Comparison of ENCODE assay signal across 12 cellular contexts in genomic region chr4:156476359-156476758, GRCh38.
DNase-seq lines count a peak whose midpoint lies in the region; ATAC-seq, FAIRE-seq and TF ChIP-seq lines count a peak whose summit lies in the region.
"Had no signal": no experiment of that assay in that cellular context is flagged by ENCODE, and none has a peak within 500 bp of the region (broad histone marks: within the 10 kb centered on the region; RNA-seq: fewer than 3 reads in every experiment).

No MANE protein-coding gene starts in this region.

- H3K79me2 ChIP-seq in PC-9 (ENCODE audit: low read depth) (no peaks in the 10 kb centered on the region), endothelial cell of umbilical vein (ENCODE audit: control insufficient read depth, insufficient read depth, low read length) (no peaks in the 10 kb centered on the region)

- no peaks in the 10 kb centered on the region for H3F3A ChIP-seq in PC-9 (ENCODE audit: insufficient read depth, low read depth)

- H3K27ac ChIP-seq in PC-9 (no peak overlapping the region), endothelial cell of umbilical vein (ENCODE audit: insufficient read depth, low read depth, low read length) (peak overlapping the region; percentile 64), ovary (no peak overlapping the region), kidney (ENCODE audit: low read depth in 2 of 2, low read length in 2 of 2) (no peak overlapping the region)
- H3K27ac ChIP-seq: VCaP had no signal

- H4K20me1 ChIP-seq in PC-9 (ENCODE audit: insufficient read depth) (no peaks in the 10 kb centered on the region), endothelial cell of umbilical vein (replicated peaks; ENCODE audit: control insufficient read depth, extremely low read depth, insufficient read depth, low read length) (no peaks in the 10 kb centered on the region)

- no peaks in the 10 kb centered on the region for H3K27me3 ChIP-seq in PC-9 (ENCODE audit: insufficient read depth, low read depth)
- no peaks in the 10 kb centered on the region for H3K27me3 ChIP-seq in endothelial cell of umbilical vein (ENCODE audit: control insufficient read depth in 2 of 2, insufficient read depth in 2 of 2, low read length in 2 of 2)
- no peaks in the 10 kb centered on the region for H3K27me3 ChIP-seq in ovary

- H2AFZ ChIP-seq in PC-9: 0 out of 2 replicates have a peak overlapping the region, but pooled peaks have one; percentile 44
- H2AFZ ChIP-seq in endothelial cell of umbilical vein (ENCODE audit: low read depth, low read length): peak overlapping the region; percentile 57

- dilution Hi-C loops in endothelial cell of umbilical vein (cut with MboI; ENCODE audit: extremely low pct_ligation_motif_present, low sequenced_read_pairs): no loop called here

- 33 to 47% (median 39%) methylated on average over 2 of the region's 2 CpGs for WGBS in ovary, 3 donors

- POLR2A ChIA-PET in PC-9 (lab: Charles Lee; ENCODE audit: unreplicated experiment) (no interaction called here), endothelial cell of umbilical vein (lab: Charles Lee) (interaction anchor here (1.6 kb wide), 1 partner anchor 474 kb away, joined by 3 read pairs; no protein-coding TSS in a partner anchor)

- intact Hi-C loops in PC-9 (cut with micrococcal nuclease; ENCODE audit: unreplicated experiment) (loop anchor here (1.0 to 10.0 kb wide), 6 partner anchors 201 to 1501 kb away; no protein-coding TSS in a partner anchor), endothelial cell of umbilical vein (cut with micrococcal nuclease) (loop anchor here (1.0 to 10.0 kb wide), 7 partner anchors 122 to 1698 kb away; partner anchors contain the start of gene GASK1B), ovary (cut with DNase I) (loop anchor here in 2 of 4 donors (1.0 to 10.0 kb wide), 3 partner anchors 46 to 568 kb away; no protein-coding TSS in a partner anchor), kidney (cut with DNase I) (no loop called here)

- FAIRE-seq in endothelial cell of umbilical vein (lab: Jason Lieb, UNC) (peak; percentile 72), kidney (lab: Jason Lieb, UNC) (no peak)

- TF ChIP-seq CTCF in PC-9 (conservative IDR thresholded peaks at IDR 0.05) (no peak), endothelial cell of umbilical vein (IDR thresholded peaks at IDR 0.05; ENCODE audit: extremely low read depth in 1 of 2, insufficient read depth in 1 of 2, low read depth in 1 of 2, low read length in 2 of 2) (no peak), omental fat pad (IDR thresholded peaks at IDR 0.05) (no peak), ovary (IDR thresholded peaks at IDR 0.05) (no peak), kidney (IDR thresholded peaks at IDR 0.05; ENCODE audit: borderline replicate concordance, extremely low read depth, insufficient read depth) (no peak)

- CTCF ChIA-PET in PC-9 (lab: Charles Lee): interaction anchor here (0.6 to 1.7 kb wide), 3 partner anchors 73 to 733 kb away, joined by 3 to 8 read pairs (median 5); no protein-coding TSS in a partner anchor
- CTCF ChIA-PET in endothelial cell of umbilical vein (lab: Charles Lee): interaction anchor here (0.6 to 6.3 kb wide), 32 partner anchors 117 to 1503 kb away, joined by 3 to 210 read pairs (median 10); partner anchors contain the start of genes GLRB, GRIA2 and PDGFC

- no peaks in the 10 kb centered on the region for H3K9me2 ChIP-seq in PC-9 (ENCODE audit: insufficient read depth)

- BruUV-seq in PC-9 (replicated peaks; lab: Mats Ljungman, UMichigan): no TSS peak
- no TSS peak for BruUV-seq in endothelial cell of umbilical vein (replicated peaks; lab: Mats Ljungman, UMichigan)

- ATAC-seq in omental fat pad (ENCODE audit: low FRiP score): peak; percentile 89
- no peak for ATAC-seq in stimulated activated naive CD8-positive, alpha-beta T cell treated with anti-CD3 and anti-CD28 coated beads, Interleukin-15, Interleukin-2, amounts not matched to agents 100 U/mL and 50 U/mL, for 24 hours
- ATAC-seq: effector memory CD8-positive, alpha-beta T cell had no signal

- in situ Hi-C loops in Caki2 (cut with HindIII; ENCODE audit: low pct_unique_long_range_greater_than_20kb, low sequenced_read_pairs): no loop called here

- no peak for TF ChIP-seq EP300 in ovary (IDR thresholded peaks at IDR 0.05)

- DNase-seq in Caki2 (ENCODE audit: low read depth) (peak; percentile 96), PC-9 (peak; percentile 1 to 48), endothelial cell of umbilical vein (ENCODE audit: low read depth, low spot score) (peak; percentile 79), omental fat pad (ENCODE audit: low spot score) (no peak), ovary (no peak), DMS79 treated with DMSO at 0.1 percent for 48 hours (lab: John Stamatoyannopoulos, UW) (no peak), kidney (no peak)
- no peak for DNase-seq in stimulated activated naive CD8-positive, alpha-beta T cell treated with anti-CD3 and anti-CD28 coated beads, Interleukin-15, Interleukin-2, amounts not matched to agents 100 U/mL and 50 U/mL, for 24 hours
- DNase-seq: activated effector memory CD4-positive, alpha-beta T cell treated with Interleukin-2 at 50 U/mL for 16 hours; effector memory CD8-positive, alpha-beta T cell; NCI-H748 treated with DMSO at 0.1 percent for 48 hours had no signal

- H3K9ac ChIP-seq in endothelial cell of umbilical vein (replicated peaks; ENCODE audit: extremely low read depth, insufficient read depth, low read length) (no peak overlapping the region), kidney (ENCODE audit: low read length in 2 of 2) (no peak overlapping the region)

- no peak overlapping the region for H3K4me2 ChIP-seq in PC-9
- peak overlapping the region; percentile 37 for H3K4me2 ChIP-seq in endothelial cell of umbilical vein (ENCODE audit: insufficient read depth, low read length)

- no peaks in the 10 kb centered on the region for H3K36me3 ChIP-seq in PC-9 (ENCODE audit: low read depth)
- no peaks in the 10 kb centered on the region for H3K36me3 ChIP-seq in endothelial cell of umbilical vein (ENCODE audit: control insufficient read depth in 2 of 2, extremely low read depth in 1 of 2, insufficient read depth in 2 of 2, low read length in 2 of 2)
- H3K36me3 ChIP-seq in ovary: no peaks in the 10 kb centered on the region
- H3K36me3 ChIP-seq in kidney (ENCODE audit: control insufficient read depth in 1 of 2, insufficient read depth in 2 of 2, low read length in 2 of 2): no peaks in the 10 kb centered on the region

- no peak overlapping the region for H3K4me3 ChIP-seq in PC-9
- no peak overlapping the region for H3K4me3 ChIP-seq in endothelial cell of umbilical vein (replicated peaks in 1 of 3; ENCODE audit: insufficient read depth in 1 of 3, low read depth in 1 of 3, low read length in 3 of 3)
- no peak overlapping the region for H3K4me3 ChIP-seq in ovary
- no peak overlapping the region for H3K4me3 ChIP-seq in kidney (ENCODE audit: low read length in 2 of 2)

- H3K4me1 ChIP-seq in PC-9 (replicated peaks; ENCODE audit: insufficient read depth) (no peaks in the 10 kb centered on the region), endothelial cell of umbilical vein (ENCODE audit: control insufficient read depth, extremely low read depth, insufficient read depth, low read length) (peaks cover 17% of the 10 kb centered on the region), ovary (ENCODE audit: insufficient read depth) (no peaks in the 10 kb centered on the region), kidney (ENCODE audit: control insufficient read depth in 1 of 2, insufficient read depth in 1 of 2, low read depth in 1 of 2, low read length in 2 of 2) (no peaks in the 10 kb centered on the region)

- TF ChIP-seq POLR2A in endothelial cell of umbilical vein (IDR thresholded peaks at IDR 0.05; ENCODE audit: low read depth, low read length) (peak; percentile 42), ovary (IDR thresholded peaks at IDR 0.05) (no peak)

- H3K9me1 ChIP-seq in endothelial cell of umbilical vein (replicated peaks; ENCODE audit: control insufficient read depth, extremely low read depth, insufficient read depth, low read length): no peaks in the 10 kb centered on the region

- H3K9me3 ChIP-seq in PC-9 (ENCODE audit: insufficient read depth, low read depth) (no peaks in the 10 kb centered on the region), endothelial cell of umbilical vein (replicated peaks; ENCODE audit: control insufficient read depth, insufficient read depth, low read length) (no peaks in the 10 kb centered on the region), ovary (no peaks in the 10 kb centered on the region), kidney (ENCODE audit: control insufficient read depth in 1 of 2, low read length in 2 of 2) (no peaks in the 10 kb centered on the region)

TF ChIP-seq in endothelial cell of umbilical vein, 7 proteins besides CTCF, POLR2A, EP300 and RAD21:
- TF ChIP-seq MAX (IDR thresholded peaks at IDR 0.05; ENCODE audit: insufficient read depth, insufficient read length) (no peak), FOS (IDR thresholded peaks at IDR 0.05; ENCODE audit: borderline replicate concordance, insufficient read depth, low read length) (peak; percentile 93), GATA2 (IDR thresholded peaks at IDR 0.05; ENCODE audit: insufficient read depth, insufficient read length, low read depth, low read length) (peak; percentile 31), JUN (IDR thresholded peaks at IDR 0.05; ENCODE audit: borderline replicate concordance, insufficient read depth, insufficient read length, low read depth) (peak; percentile 82), EZH2 (IDR thresholded peaks at IDR 0.05; ENCODE audit: borderline replicate concordance, low read depth, low read length, severe bottlenecking) (no peak), POLR2AphosphoS5 (IDR thresholded peaks at IDR 0.05; ENCODE audit: insufficient read depth, low read depth, low read length) (peak; percentile 74), MYC (IDR thresholded peaks at IDR 0.05; ENCODE audit: low read depth, low read length) (no peak)

Comparison
In these comparisons a context has a peak if more than half of its experiments do, and no peak if none do; other contexts are left out.
1. DNase-seq: peak in Caki2 (single experiment), PC-9 (2 of 2) and endothelial cell of umbilical vein (single experiment); none in omental fat pad (single experiment), ovary (0 of 5), stimulated activated naive CD8-positive, alpha-beta T cell treated with anti-CD3 and anti-CD28 coated beads, Interleukin-15, Interleukin-2, amounts not matched to agents 100 U/mL and 50 U/mL, for 24 hours (single experiment), DMS79 treated with DMSO at 0.1 percent for 48 hours (single experiment) and kidney (single experiment).